In genomic region chr10:77282163-77282562, GRCh38 we compare ENCODE assay signal across 20 cellular contexts.
"Had no signal": no experiment of that assay in that cellular context is flagged by ENCODE, and none has a peak within 500 bp of the region (broad histone marks: within the 10 kb centered on the region; RNA-seq: fewer than 3 reads in every experiment).

No MANE protein-coding gene starts in this region.

- H3K27ac Mint-ChIP-seq: activated CD4-positive, alpha-beta T cell treated with anti-CD3 and anti-CD28 coated beads, Interleukin-2, amount 10 ng/mL, durations not matched to agents 7 days and 5 days; dendritic cell treated with granulocyte-macrophage colony-stimulating factor and Interleukin-4, amounts not matched to agents 40 ng/mL and 50 ng/mL, for 4 days had no signal

- H3K4me3 Mint-ChIP-seq: activated CD4-positive, alpha-beta T cell treated with anti-CD3 and anti-CD28 coated beads, Interleukin-2, amount 10 ng/mL, durations not matched to agents 7 days and 5 days; dendritic cell treated with granulocyte-macrophage colony-stimulating factor and Interleukin-4, amounts not matched to agents 40 ng/mL and 50 ng/mL, for 4 days; neural crest cell had no signal

- H3K4me3 ChIP-seq: adrenal gland, body of pancreas, gastroesophageal sphincter, lung, psoas muscle, spleen, tibial nerve, vagina had no signal

- H3K4me1 Mint-ChIP-seq: neural crest cell had no signal

- H3K4me1 ChIP-seq: adrenal gland, tibial nerve had no signal

- H3K9me3 Mint-ChIP-seq: dendritic cell treated with granulocyte-macrophage colony-stimulating factor and Interleukin-4, amounts not matched to agents 40 ng/mL and 50 ng/mL, for 4 days had no signal

- H3K27ac ChIP-seq: adrenal gland, body of pancreas, epithelial cell of prostate, psoas muscle, spleen, tibial nerve, vagina had no signal

- H3K36me3 ChIP-seq: adrenal gland, gastroesophageal sphincter, spleen, tibial nerve, vagina had no signal

- H3K9me3 ChIP-seq: adrenal gland, body of pancreas, gastroesophageal sphincter, psoas muscle, tibial nerve, vagina had no signal

- ATAC-seq: body of pancreas, gastroesophageal sphincter, psoas muscle, sciatic nerve had no signal

- H3K27me3 ChIP-seq: adrenal gland, body of pancreas, gastroesophageal sphincter, vagina had no signal

- DNase-seq: activated CD4-positive, alpha-beta T cell treated with anti-CD3 and anti-CD28 coated beads, Interleukin-2, amount 10 ng/mL, durations not matched to agents 7 days and 5 days; activated CD4-positive, CD25-positive, alpha-beta regulatory T cell; activated naive CD4-positive, alpha-beta T cell treated with Interleukin-2 at 50 U/mL for 16 hours; activated T-cell treated with anti-CD3 and anti-CD28 coated beads for 4 hours; adrenal gland; body of pancreas; cerebellar nuclear complex; effector memory CD4-positive, alpha-beta T cell; midbrain; psoas muscle; spleen; stimulated activated CD4-positive, alpha-beta T cell treated with anti-CD3 and anti-CD28 coated beads, Interleukin-1b, Interleukin-23, amount 100 ng/mL, for 48 hours had no signal
